Comparison of ENCODE assay signal across 12 cellular contexts in genomic region chr4:110088670-110089069, GRCh38.
A peak's percentile ranks its signal among the peaks of the same experiment; 100 is the strongest.
DNase-seq lines count a peak whose midpoint lies in the region; ATAC-seq and TF ChIP-seq lines count a peak whose summit lies in the region.
"Had no signal": no experiment of that assay in that cellular context is flagged by ENCODE, and none has a peak within 500 bp of the region (broad histone marks: within the 10 kb centered on the region; RNA-seq: fewer than 3 reads in every experiment).

No MANE protein-coding gene starts in this region.

- no peaks in the 10 kb centered on the region for H3K27me3 Mint-ChIP-seq in stimulated activated naive CD8-positive, alpha-beta T cell treated with anti-CD3 and anti-CD28 coated beads, Interleukin-15, amount 100 ng/mL, for 72 hours
- H3K27me3 Mint-ChIP-seq: CD4-positive, alpha-beta memory T cell had no signal

- peaks cover 72% of the 10 kb centered on the region for H3K4me1 Mint-ChIP-seq in stimulated activated naive CD8-positive, alpha-beta T cell treated with anti-CD3 and anti-CD28 coated beads, Interleukin-15, amount 100 ng/mL, for 72 hours

- H3K4me3 Mint-ChIP-seq in stimulated activated naive CD8-positive, alpha-beta T cell treated with anti-CD3 and anti-CD28 coated beads, Interleukin-15, amount 100 ng/mL, for 72 hours, result peak overlapping the region; percentile 56 to 73

- H3K4me1 ChIP-seq in BE2C, result peaks cover 26% of the 10 kb centered on the region

- H3K36me3 ChIP-seq in BE2C, result no peaks in the 10 kb centered on the region; the same call in 1 of the 2 replicates

- H3K9me3 Mint-ChIP-seq in stimulated activated naive CD8-positive, alpha-beta T cell treated with anti-CD3 and anti-CD28 coated beads, Interleukin-15, amount 100 ng/mL, for 72 hours, result peaks cover 0 to 6% of the 10 kb centered on the region in 2 donors

- no peak overlapping the region for H3K4me3 ChIP-seq in BE2C (ENCODE audit: low read depth, low read length)
- H3K4me3 ChIP-seq: skin epidermis had no signal

- H3K9me3 ChIP-seq in BE2C, result no peaks in the 10 kb centered on the region

- DNase-seq in activated naive CD4-positive, alpha-beta T cell treated with Interleukin-2 at 50 U/mL for 16 hours, result peak; percentile 19
- DNase-seq in activated naive CD4-positive, alpha-beta T cell (lab: John Stamatoyannopoulos, UW), result no peak
- peak; percentile 63 for DNase-seq in amniotic epithelial cell (ENCODE audit: low read depth)
- DNase-seq in stimulated activated naive CD8-positive, alpha-beta T cell treated with anti-CD3 and anti-CD28 coated beads, Interleukin-15, amount 100 ng/mL, for 72 hours, result peak; percentile 41 to 72
- no peak for DNase-seq in NCI-H1092 treated with DMSO at 0.1 percent for 48 hours (lab: John Stamatoyannopoulos, UW)
- DNase-seq in BE2C, result no peak
- no peak for DNase-seq in activated CD8-positive, alpha-beta memory T cell treated with anti-CD3 and anti-CD28 coated beads, Interleukin-2, amount 50 U/mL, for 4 hours
- DNase-seq: cortex of kidney, NCI-H2171 treated with DMSO at 0.1 percent for 48 hours had no signal

- H3K27ac Mint-ChIP-seq in stimulated activated naive CD8-positive, alpha-beta T cell treated with anti-CD3 and anti-CD28 coated beads, Interleukin-15, amount 100 ng/mL, for 72 hours, result peak overlapping the region; percentile 95 to 96

- H3K27me3 ChIP-seq in BE2C, result no peaks in the 10 kb centered on the region

- ATAC-seq in HG03521 (IDR thresholded peaks at IDR 0.05; ENCODE audit: unreplicated experiment), result peak; percentile 60
- ATAC-seq in stimulated activated naive CD8-positive, alpha-beta T cell treated with anti-CD3 and anti-CD28 coated beads, Interleukin-15, amount 100 ng/mL, for 72 hours, result peak; percentile 99

- no peak for TF ChIP-seq CTCF in BE2C (IDR thresholded peaks at IDR 0.05; ENCODE audit: low read depth, low read length)

Comparison
In these comparisons a context has a peak if more than half of its experiments do, and no peak if none do; other contexts are left out.
1. DNase-seq: peak in activated naive CD4-positive, alpha-beta T cell treated with Interleukin-2 at 50 U/mL for 16 hours (single experiment), amniotic epithelial cell (single experiment) and stimulated activated naive CD8-positive, alpha-beta T cell treated with anti-CD3 and anti-CD28 coated beads, Interleukin-15, amount 100 ng/mL, for 72 hours (2 of 2); none in activated naive CD4-positive, alpha-beta T cell (0 of 4), NCI-H1092 treated with DMSO at 0.1 percent for 48 hours (single experiment), BE2C (single experiment) and activated CD8-positive, alpha-beta memory T cell treated with anti-CD3 and anti-CD28 coated beads, Interleukin-2, amount 50 U/mL, for 4 hours (single experiment).